ENCODE assay signal across 9 cellular contexts in genomic region chr2:38763728-38764127, GRCh38.
"Had no signal": no experiment of that assay in that cellular context is flagged by ENCODE, and none has a peak within 500 bp of the region (broad histone marks: within the 10 kb centered on the region; RNA-seq: fewer than 3 reads in every experiment).

No MANE protein-coding gene starts in this region.

- ATAC-seq: HCT116, K562 had no signal

- H3K27ac Mint-ChIP-seq: HFFc6 had no signal

- H3K36me3 ChIP-seq: HAP-1 had no signal

- FAIRE-seq: K562 had no signal

- H3K27ac ChIP-seq: HL-60 had no signal

- H3K9me3 ChIP-seq: HAP-1 had no signal

- H3K4me3 ChIP-seq: HAP-1, K562 had no signal

- DNase-seq: GOT3, H7, HFFc6, IMR-90, KG1 had no signal

- H3K4me1 ChIP-seq: HAP-1 had no signal

- H3K4me3 Mint-ChIP-seq: HFFc6 had no signal

- H3K9me3 Mint-ChIP-seq: HFFc6 had no signal
